ENCODE assay signal across 8 cellular contexts in the genomic region with DNA sequence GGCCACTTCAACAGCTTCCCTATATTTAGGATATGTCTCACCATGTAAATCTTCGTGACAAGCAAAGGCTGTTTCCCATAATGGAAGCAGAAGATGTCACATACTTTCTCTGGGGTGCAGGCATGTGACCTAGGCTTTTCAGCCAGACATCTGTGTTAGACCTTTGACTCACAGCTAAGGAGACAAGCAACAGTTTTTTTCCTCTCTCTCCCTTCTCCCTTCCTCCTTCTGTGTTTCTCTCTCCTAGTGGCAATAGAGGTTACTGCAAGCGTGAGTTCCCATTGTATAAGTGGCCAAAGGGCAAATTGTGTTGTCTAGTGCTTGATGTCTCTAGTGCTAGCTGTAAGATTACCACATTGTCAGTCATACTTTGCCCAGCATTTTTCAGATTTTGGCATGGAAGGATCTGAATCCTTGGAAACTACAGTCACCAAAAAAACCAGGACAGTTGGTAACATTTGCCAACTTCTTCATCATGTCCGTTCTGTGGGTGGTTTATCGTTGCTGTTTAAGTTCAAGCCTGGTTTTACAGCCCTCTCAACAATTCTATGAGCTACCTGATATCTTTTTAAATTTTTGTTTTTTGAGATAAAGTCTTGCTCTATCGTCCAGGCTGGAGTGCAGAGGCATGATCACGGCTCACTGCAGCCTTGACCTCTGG. TPM values are rescaled to one million over a fixed set of nuclear protein-coding genes. Genes with fewer than 3 reads are reported as not detected.
DNase-seq lines count a peak whose midpoint lies in the region; ATAC-seq and TF ChIP-seq lines count a peak whose summit lies in the region.

No MANE protein-coding gene starts in this region.

- TF ChIP-seq CTCF in DOHH2 (IDR thresholded peaks at IDR 0.05; ENCODE audit: low read depth, low read length, poor library complexity, severe bottlenecking) = peak; percentile 74
- peak; percentile 88 for TF ChIP-seq CTCF in KMS-11 (conservative IDR thresholded peaks at IDR 0.05; ENCODE audit: low read depth, low read length)
- TF ChIP-seq CTCF in RWPE1 (conservative IDR thresholded peaks at IDR 0.05; ENCODE audit: low read depth) = peak; percentile 51

- H2BK15ac ChIP-seq in mesendoderm (replicated peaks; ENCODE audit: low read depth) = no peak overlapping the region

- no peak overlapping the region for H3K4ac ChIP-seq in mesendoderm (ENCODE audit: low read depth, low read length)

- H3K56ac ChIP-seq in mesendoderm (ENCODE audit: low read length) = no peak overlapping the region

- H3K23ac ChIP-seq in mesendoderm (ENCODE audit: low read length) = no peak overlapping the region

- H3K27me3 Mint-ChIP-seq in effector memory CD8-positive, alpha-beta T cell = no peaks in the 10 kb centered on the region

- POLR2A ChIA-PET in RWPE1 (lab: Yijun Ruan, JAX; ENCODE audit: low non-redundant PET) = no interaction called here

- DNase-seq in RWPE1 (ENCODE audit: low spot score) (peak; percentile 44), mesendoderm (peak; percentile 87)
- DNase-seq in effector memory CD8-positive, alpha-beta T cell = peak; percentile 15 to 32 (median 20)

- H3K36me3 Mint-ChIP-seq in effector memory CD8-positive, alpha-beta T cell (ENCODE audit: insufficient read depth) = no peaks in the 10 kb centered on the region

- H2BK120ac ChIP-seq in mesendoderm (ENCODE audit: low read depth, low read length) = no peak overlapping the region

- H4K8ac ChIP-seq in mesendoderm (ENCODE audit: low read depth, low read length) = no peak overlapping the region

- no peaks in the 10 kb centered on the region for H3K9me3 ChIP-seq in DOHH2 (ENCODE audit: control insufficient read depth, insufficient read depth, low read length)

- CTCF ChIA-PET in RWPE1 (lab: Yijun Ruan, JAX) = interaction anchor here (0.5 to 0.9 kb wide), 6 partner anchors 19 to 103 kb away, joined by 3 to 5 read pairs (median 3); no protein-coding TSS in a partner anchor

- H4K20me1 ChIP-seq in DOHH2 (ENCODE audit: control insufficient read depth, insufficient read depth, low read depth, low read length) (no peaks in the 10 kb centered on the region), KMS-11 (ENCODE audit: insufficient read depth) (no peaks in the 10 kb centered on the region)

- H3K4me1 ChIP-seq in DOHH2 (ENCODE audit: control insufficient read depth, low read length) (peaks cover 25% of the 10 kb centered on the region), KMS-11 (ENCODE audit: low read depth, poor library complexity, severe bottlenecking) (no peaks in the 10 kb centered on the region), mesendoderm (ENCODE audit: control insufficient read depth, low read depth, low read length) (no peaks in the 10 kb centered on the region)

- no peak overlapping the region for H3K18ac ChIP-seq in mesendoderm (ENCODE audit: low read length)

- H3K79me1 ChIP-seq in mesendoderm (ENCODE audit: low read length) = no peaks in the 10 kb centered on the region

- H3K9me2 ChIP-seq in DOHH2 (replicated peaks; ENCODE audit: control insufficient read depth, low read length) = no peaks in the 10 kb centered on the region

- no peak overlapping the region for H3K4me3 Mint-ChIP-seq in effector memory CD8-positive, alpha-beta T cell

- H2AFZ ChIP-seq in KMS-11 (ENCODE audit: low read depth) = no peak overlapping the region

- H2AK5ac ChIP-seq in mesendoderm (ENCODE audit: low read length) = no peak overlapping the region

- no peaks in the 10 kb centered on the region for H3K4me1 Mint-ChIP-seq in effector memory CD8-positive, alpha-beta T cell (ENCODE audit: low read depth in 2 of 2)

- H3K9me3 Mint-ChIP-seq in effector memory CD8-positive, alpha-beta T cell = no peaks in the 10 kb centered on the region

- H3K27me3 ChIP-seq in DOHH2 (ENCODE audit: control insufficient read depth, low read length) = no peaks in the 10 kb centered on the region
- no peaks in the 10 kb centered on the region for H3K27me3 ChIP-seq in KMS-11 (ENCODE audit: insufficient read depth, low read depth)
- H3K27me3 ChIP-seq in mesendoderm (ENCODE audit: insufficient read depth, low read length, poor library complexity) = no peaks in the 10 kb centered on the region

- no CpG with 5 or more reads among the region's 6 CpGs for WGBS in mesendoderm (ENCODE audit: extremely low coverage, insufficient coverage, low lambda C conversion rate)

- no peaks in the 10 kb centered on the region for H3F3A ChIP-seq in DOHH2 (ENCODE audit: control insufficient read depth, insufficient read depth)

- no peak overlapping the region for H4K5ac ChIP-seq in mesendoderm (ENCODE audit: low read length)

- H3K9ac ChIP-seq in KMS-11 (no peak overlapping the region), mesendoderm (ENCODE audit: low read length) (no peak overlapping the region)

- H3K4me2 ChIP-seq in DOHH2 (ENCODE audit: low read length) (peak overlapping the region; percentile 24; the same call in 1 of the 2 replicates), KMS-11 (no peak overlapping the region), mesendoderm (ENCODE audit: low read length) (no peak overlapping the region)

- H3K36me3 ChIP-seq in DOHH2 (ENCODE audit: control insufficient read depth, low read length) (no peaks in the 10 kb centered on the region), KMS-11 (ENCODE audit: insufficient read depth) (no peaks in the 10 kb centered on the region), mesendoderm (ENCODE audit: control insufficient read depth, insufficient read depth, low read length) (no peaks in the 10 kb centered on the region)

- no peak overlapping the region for H3K27ac Mint-ChIP-seq in effector memory CD8-positive, alpha-beta T cell

- no peak overlapping the region for H2BK5ac ChIP-seq in mesendoderm (ENCODE audit: low read length)

- H3K27ac ChIP-seq in DOHH2 (ENCODE audit: low read depth, low read length) (no peak overlapping the region), KMS-11 (no peak overlapping the region), RWPE1 (no peak overlapping the region), mesendoderm (ENCODE audit: low read depth, low read length) (no peak overlapping the region)

- ATAC-seq in GM19372 (IDR thresholded peaks at IDR 0.05; ENCODE audit: low read depth, unreplicated experiment) = peak; percentile 76
- ATAC-seq in effector memory CD8-positive, alpha-beta T cell (replicated peaks) = peak; percentile 71
- no peak for ATAC-seq in GM19324 (IDR thresholded peaks at IDR 0.05; ENCODE audit: low FRiP score, unreplicated experiment)
- no peak for ATAC-seq in GM21717 (IDR thresholded peaks at IDR 0.05; ENCODE audit: unreplicated experiment)

- H3K79me2 ChIP-seq in DOHH2 (ENCODE audit: control insufficient read depth, low read length) (no peaks in the 10 kb centered on the region), KMS-11 (ENCODE audit: insufficient read depth, low read depth) (no peaks in the 10 kb centered on the region), mesendoderm (ENCODE audit: control insufficient read depth, insufficient read depth, low read length) (no peaks in the 10 kb centered on the region)

- no peak overlapping the region for H3K4me3 ChIP-seq in DOHH2 (ENCODE audit: low read length)
- no peak overlapping the region for H3K4me3 ChIP-seq in KMS-11 (IDR thresholded peaks at IDR 0.05; ENCODE audit: insufficient read depth, low read depth, low read length)
- H3K4me3 ChIP-seq in mesendoderm (ENCODE audit: low read length) = no peak overlapping the region

RNA-seq across cellular contexts. Expression of gene RABGAP1L, which starts 44.4 kb away (rescaled TPM):
- polyA plus RNA-seq in mesendoderm (2013, experiment 1 of 2) = 11.9 TPM
- polyA plus RNA-seq in mesendoderm (2013, experiment 2 of 2) = 13.8 TPM

Comparison
In these comparisons a context has a peak if more than half of its experiments do, and no peak if none do; other contexts are left out.
1. ATAC-seq: peak in GM19372 (single experiment) and effector memory CD8-positive, alpha-beta T cell (single experiment); none in GM19324 (single experiment) and GM21717 (single experiment).
2. DNase-seq: peak in every context shown above with its lines; median percentile 87 in mesendoderm; 44 in RWPE1; 20 in effector memory CD8-positive, alpha-beta T cell.
3. Peak in every context shown above with its lines, with median percentiles within 50 percentile points of each other: CTCF ChIP-seq.